Comparison of ENCODE assay signal across 1 cellular context in the genomic region with DNA sequence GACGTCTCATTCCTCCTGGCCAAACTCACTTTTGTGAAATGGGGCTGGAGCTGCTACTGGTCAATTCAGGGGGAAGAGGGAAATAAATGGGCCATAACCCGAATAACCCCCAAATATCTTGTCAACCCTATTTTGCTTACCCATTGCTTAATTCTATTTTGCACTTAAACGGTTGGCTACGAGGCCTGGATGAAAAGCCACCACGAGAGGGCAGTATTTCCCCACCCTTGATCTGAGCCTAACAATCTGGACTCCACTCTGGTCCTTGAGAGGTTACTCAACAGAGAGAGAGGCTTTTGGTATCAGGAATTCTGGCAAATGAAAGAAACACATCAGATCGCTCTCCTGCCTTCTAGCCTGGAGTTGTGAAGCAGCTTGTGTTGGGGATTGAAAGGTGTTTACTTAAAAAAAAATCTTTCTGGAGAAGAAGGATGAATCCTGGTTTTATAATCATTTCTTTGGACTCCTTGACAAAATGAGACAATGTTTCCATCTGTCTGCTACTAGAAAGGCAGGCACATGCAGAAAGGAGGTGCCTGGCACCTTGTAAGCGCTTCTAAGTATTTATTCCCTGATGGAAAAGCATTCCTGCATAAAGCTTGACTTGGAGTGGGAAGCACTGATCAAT.
A peak's percentile ranks its signal among the peaks of the same experiment; 100 is the strongest.
TF ChIP-seq lines count a peak whose summit lies in the region.

No MANE protein-coding gene starts in this region.

TF ChIP-seq in HEK293, 187 proteins besides CTCF, POLR2A, EP300 and RAD21 (continued from another document):
- TF ChIP-seq ZBTB26 (tag by site-specific recombination; optimal IDR thresholded peaks at IDR 0.05), result no peak
- TF ChIP-seq ZBTB17 (tag by site-specific recombination; IDR thresholded peaks at IDR 0.05), result peak; percentile 73
- TF ChIP-seq ZNF596 (tag by site-specific recombination; IDR thresholded peaks at IDR 0.05), result peak; percentile 45; the same call in 1 of the 2 replicates
